ENCODE assay signal across 14 cellular contexts in genomic region chr2:73696521-73696920, GRCh38. TPM values are rescaled to one million over a fixed set of nuclear protein-coding genes. Genes with fewer than 3 reads are reported as not detected.
"Had no signal": no experiment of that assay in that cellular context is flagged by ENCODE, and none has a peak within 500 bp of the region (broad histone marks: within the 10 kb centered on the region; RNA-seq: fewer than 3 reads in every experiment).

No MANE protein-coding gene starts in this region.

RNA-seq across cellular contexts. Expression of gene NAT8, which starts 54.3 kb away (rescaled TPM):
- total RNA-seq: stomach, subcutaneous adipose tissue, suprapubic skin, temporal lobe, testis, thoracic aorta, thyroid gland, tibial nerve, upper lobe of left lung, upper lobe of right lung, ureter, urinary bladder, vagina had no signal
- polyA plus RNA-seq: stomach, thymus, urinary bladder had no signal
